Comparison of ENCODE assay signal across 26 cellular contexts in genomic region chr1:201644197-201644596, GRCh38.
"Had no signal": no experiment of that assay in that cellular context is flagged by ENCODE, and none has a peak within 500 bp of the region (broad histone marks: within the 10 kb centered on the region; RNA-seq: fewer than 3 reads in every experiment).

No MANE protein-coding gene starts in this region.

- H3K27ac Mint-ChIP-seq: natural killer cell; nephron; stimulated activated effector memory CD8-positive, alpha-beta T cell treated with anti-CD3 and anti-CD28 coated beads, Interleukin-12 subunit alpha, Interleukin-12 subunit beta, amount 100 ng/mL, for 72 hours; stimulated activated naive B cell treated with anti-CD40 and anti-IgM and Interleukin-4, amounts not matched to agents 10 μg/mL and 1 μg/mL and 100 μg/mL, for 72 hours; stimulated activated naive CD8-positive, alpha-beta T cell treated with anti-CD3 and anti-CD28 coated beads, Interleukin-15, Interleukin-2, amounts not matched to agents 100 ng/mL and 50 ng/mL, for 24 hours had no signal

- DNase-seq: natural killer cell; nucleus accumbens; pancreas; retina; right lobe of liver; sigmoid colon; small intestine; stimulated activated CD4-positive, alpha-beta T cell treated with anti-CD3 and anti-CD28 coated beads, Interleukin-15, amount 100 ng/mL, for 24 hours; stimulated activated CD4-positive, alpha-beta T cell treated with anti-CD3 and anti-CD28 coated beads, Interleukin-2, amount 100 ng/mL, for 24 hours; stimulated activated CD4-positive, alpha-beta T cell treated with anti-CD3 and anti-CD28 coated beads, Interleukin-2, amount 100 ng/mL, for 48 hours; stimulated activated CD4-positive, alpha-beta T cell treated with anti-CD3 and anti-CD28 coated beads, Interleukin-4, amount 100 ng/mL, for 24 hours; stimulated activated naive B cell treated with anti-CD40 and anti-IgM and Interleukin-4, amounts not matched to agents 10 μg/mL and 1 μg/mL and 100 μg/mL, for 72 hours; stimulated activated naive CD4-positive, alpha-beta T cell treated with Interleukin-2 at 50 U/mL for 16 hours; stomach; thyroid gland; trophoblast cell; upper lobe of left lung had no signal

- H3K36me3 ChIP-seq: neutrophil, pancreas, prostate gland, right atrium auricular region, right lobe of liver, sigmoid colon, stomach, thoracic aorta, thyroid gland, tibial nerve, vagina had no signal

- H3K27ac ChIP-seq: neutrophil, pancreas, prostate gland, right atrium auricular region, right lobe of liver, sigmoid colon, stomach, thoracic aorta, thyroid gland, tibial nerve, upper lobe of left lung, vagina had no signal

- H3K36me3 Mint-ChIP-seq: natural killer cell; stimulated activated effector memory CD8-positive, alpha-beta T cell treated with anti-CD3 and anti-CD28 coated beads, Interleukin-12 subunit alpha, Interleukin-12 subunit beta, amount 100 ng/mL, for 72 hours; stimulated activated naive B cell treated with anti-CD40 and anti-IgM and Interleukin-4, amounts not matched to agents 10 μg/mL and 1 μg/mL and 100 μg/mL, for 72 hours had no signal

- H3K4me3 Mint-ChIP-seq: natural killer cell; stimulated activated effector memory CD8-positive, alpha-beta T cell treated with anti-CD3 and anti-CD28 coated beads, Interleukin-12 subunit alpha, Interleukin-12 subunit beta, amount 100 ng/mL, for 72 hours; stimulated activated naive B cell treated with anti-CD40 and anti-IgM and Interleukin-4, amounts not matched to agents 10 μg/mL and 1 μg/mL and 100 μg/mL, for 72 hours; stimulated activated naive CD8-positive, alpha-beta T cell treated with anti-CD3 and anti-CD28 coated beads, Interleukin-15, Interleukin-2, amounts not matched to agents 100 ng/mL and 50 ng/mL, for 24 hours had no signal

- ATAC-seq: natural killer cell; pancreas; right lobe of liver; stimulated activated effector memory CD8-positive, alpha-beta T cell treated with anti-CD3 and anti-CD28 coated beads, Interleukin-12 subunit alpha, Interleukin-12 subunit beta, amount 100 ng/mL, for 72 hours; stimulated activated naive B cell treated with anti-CD40 and anti-IgM and Interleukin-4, amounts not matched to agents 10 μg/mL and 1 μg/mL and 100 μg/mL, for 72 hours had no signal

- H3K27me3 ChIP-seq: pancreas, right atrium auricular region, sigmoid colon, thyroid gland, tibial nerve, vagina had no signal

- H3K4me3 ChIP-seq: pancreas, prostate gland, right atrium auricular region, right lobe of liver, sigmoid colon, stomach, thoracic aorta, thyroid gland, tibial nerve, upper lobe of left lung, vagina had no signal

- H3K9me3 ChIP-seq: neutrophil, pancreas, prostate gland, right atrium auricular region, right lobe of liver, sigmoid colon, stomach, thoracic aorta, thyroid gland, tibial nerve, upper lobe of left lung, vagina had no signal

- H3K9me3 Mint-ChIP-seq: nephron; stimulated activated effector memory CD8-positive, alpha-beta T cell treated with anti-CD3 and anti-CD28 coated beads, Interleukin-12 subunit alpha, Interleukin-12 subunit beta, amount 100 ng/mL, for 72 hours; stimulated activated naive CD8-positive, alpha-beta T cell treated with anti-CD3 and anti-CD28 coated beads, Interleukin-15, Interleukin-2, amounts not matched to agents 100 ng/mL and 50 ng/mL, for 24 hours had no signal

- H3K4me1 Mint-ChIP-seq: natural killer cell; stimulated activated effector memory CD8-positive, alpha-beta T cell treated with anti-CD3 and anti-CD28 coated beads, Interleukin-12 subunit alpha, Interleukin-12 subunit beta, amount 100 ng/mL, for 72 hours had no signal
